Comparison of ENCODE assay signal across 20 cellular contexts in genomic region chr19:24051516-24051915, GRCh38. TPM values are rescaled to one million over a fixed set of nuclear protein-coding genes. Genes with fewer than 3 reads are reported as not detected.
A peak's percentile ranks its signal among the peaks of the same experiment; 100 is the strongest.
DNase-seq lines count a peak whose midpoint lies in the region; ATAC-seq, FAIRE-seq and TF ChIP-seq lines count a peak whose summit lies in the region.
"Had no signal": no experiment of that assay in that cellular context is flagged by ENCODE, and none has a peak within 500 bp of the region (broad histone marks: within the 10 kb centered on the region; RNA-seq: fewer than 3 reads in every experiment).

No MANE protein-coding gene starts in this region.

- TF ChIP-seq POLR2A in suprapubic skin (IDR thresholded peaks at IDR 0.05) = no peak
- no peak for TF ChIP-seq POLR2A in erythroblast (IDR thresholded peaks at IDR 0.05; ENCODE audit: low read length)

- FAIRE-seq in bronchial epithelial cell (lab: Jason Lieb, UNC) (no peak), small intestine (lab: Jason Lieb, UNC) (no peak)
- FAIRE-seq: GM12891, GM18507, H1 had no signal

- 80% methylated on average over 4 of the region's 4 CpGs for WGBS in suprapubic skin
- 95 to 96% (median 95%) methylated on average over 4 of the region's 4 CpGs for WGBS in small intestine, 3 donors

- peak; percentile 79 for DNase-seq in bronchial epithelial cell (ENCODE audit: low read depth)
- peak; percentile 92 for DNase-seq in epithelial cell of esophagus (ENCODE audit: low read depth)
- peak; percentile 32 to 44 for DNase-seq in foreskin keratinocyte
- no peak for DNase-seq in suprapubic skin (ENCODE audit: low spot score in 2 of 2)
- DNase-seq in SJCRH30 = no peak
- DNase-seq in small intestine = no peak
- DNase-seq in erythroblast (lab: John Stamatoyannopoulos, UW) = no peak
- DNase-seq: C1 segment of cervical spinal cord; Calu3; CD4-positive, alpha-beta memory T cell; COR-L47; DMS53; DMS79 treated with DMSO at 0.1 percent for 48 hours; GF-D8; GM23248; H7; HCEC 1CT had no signal

- H3K4me1 ChIP-seq in foreskin keratinocyte (peaks cover 14% of the 10 kb centered on the region), suprapubic skin (peaks cover 8% of the 10 kb centered on the region), SJCRH30 (no peaks in the 10 kb centered on the region), small intestine (ENCODE audit: control insufficient read depth in 2 of 2, insufficient read depth in 1 of 2, low read depth in 1 of 2, low read length in 1 of 2) (no peaks in the 10 kb centered on the region)

- peaks cover 11% of the 10 kb centered on the region for H3K36me3 ChIP-seq in bronchial epithelial cell (ENCODE audit: control insufficient read depth, insufficient read depth, low read length)
- peaks cover 86% of the 10 kb centered on the region for H3K36me3 ChIP-seq in suprapubic skin
- H3K36me3 ChIP-seq in SJCRH30 = peaks cover 86% of the 10 kb centered on the region
- peaks cover 5 to 17% of the 10 kb centered on the region in 2 donors for H3K36me3 ChIP-seq in small intestine (ENCODE audit: control insufficient read depth in 2 of 2, insufficient read depth in 2 of 2, low read length in 2 of 2)

- TF ChIP-seq EP300 in suprapubic skin (IDR thresholded peaks at IDR 0.05) = no peak

- TF ChIP-seq CTCF in bronchial epithelial cell (IDR thresholded peaks at IDR 0.05; ENCODE audit: insufficient read depth, low read length, severe bottlenecking) (no peak), epithelial cell of esophagus (IDR thresholded peaks at IDR 0.05; ENCODE audit: insufficient read depth, low read depth, low read length, missing control alignments) (no peak), foreskin keratinocyte (conservative IDR thresholded peaks at IDR 0.05) (no peak), suprapubic skin (IDR thresholded peaks at IDR 0.05) (no peak)

- H3K27ac ChIP-seq in foreskin keratinocyte (no peak overlapping the region), suprapubic skin (peak overlapping the region; percentile 3), SJCRH30 (no peak overlapping the region), small intestine (ENCODE audit: low read depth in 1 of 2, low read length in 1 of 2) (no peak overlapping the region)
- H3K27ac ChIP-seq: GM23248 had no signal

- no peaks in the 10 kb centered on the region for H3K27me3 ChIP-seq in bronchial epithelial cell (ENCODE audit: control insufficient read depth, insufficient read depth, low read length)
- H3K27me3 ChIP-seq in foreskin keratinocyte = no peaks in the 10 kb centered on the region
- H3K27me3 ChIP-seq in suprapubic skin = no peaks in the 10 kb centered on the region
- no peaks in the 10 kb centered on the region for H3K27me3 ChIP-seq in SJCRH30
- H3K27me3 ChIP-seq in small intestine (ENCODE audit: control insufficient read depth in 2 of 2, insufficient read depth in 2 of 2, low read length in 2 of 2) = no peaks in the 10 kb centered on the region

- no peak for ATAC-seq in foreskin keratinocyte

- H3K9me3 ChIP-seq in suprapubic skin (no peaks in the 10 kb centered on the region), SJCRH30 (replicated peaks) (no peaks in the 10 kb centered on the region), small intestine (ENCODE audit: control insufficient read depth, low read depth) (no peaks in the 10 kb centered on the region)

- no peak overlapping the region for H3K4me3 ChIP-seq in bronchial epithelial cell (ENCODE audit: low read depth, low read length)
- H3K4me3 ChIP-seq in epithelial cell of esophagus (ENCODE audit: low read length) = no peak overlapping the region
- no peak overlapping the region for H3K4me3 ChIP-seq in suprapubic skin
- H3K4me3 ChIP-seq in SJCRH30 = no peak overlapping the region
- H3K4me3 ChIP-seq in small intestine (ENCODE audit: low read depth in 1 of 2, low read length in 2 of 2) = no peak overlapping the region
- H3K4me3 ChIP-seq: GM23248 had no signal

RNA-seq across cellular contexts. Expression of gene ZNF254, which starts 35.5 kb away (rescaled TPM):
- 7.4 and 9.6 TPM in 2 replicates for total RNA-seq in bronchial epithelial cell
- 6.0 and 6.9 TPM in 2 replicates for total RNA-seq in foreskin keratinocyte
- polyA plus RNA-seq in foreskin keratinocyte = 1.3 and 1.6 TPM in 2 replicates
- 10 to 100 TPM in 3 of 4 donors, 1 to 10 TPM in 1; 9.9 to 23.3 (median 14.2) TPM for total RNA-seq in suprapubic skin
- total RNA-seq in SJCRH30 (2014; rRNA removed; shearing (Covaris generic)) = 24.2 and 29.4 TPM in 2 replicates
- 1 to 10 TPM; 1.1 to 5.1 (median 4.2) TPM for polyA plus RNA-seq in small intestine

Comparison
In these comparisons a context has a peak if more than half of its experiments do, and no peak if none do; other contexts are left out.
1. DNase-seq: peak in bronchial epithelial cell (single experiment), epithelial cell of esophagus (single experiment) and foreskin keratinocyte (2 of 2); none in suprapubic skin (0 of 2), SJCRH30 (0 of 2), small intestine (single experiment) and erythroblast (0 of 2).